Comparison of ENCODE assay signal across 8 cellular contexts in the genomic region with DNA sequence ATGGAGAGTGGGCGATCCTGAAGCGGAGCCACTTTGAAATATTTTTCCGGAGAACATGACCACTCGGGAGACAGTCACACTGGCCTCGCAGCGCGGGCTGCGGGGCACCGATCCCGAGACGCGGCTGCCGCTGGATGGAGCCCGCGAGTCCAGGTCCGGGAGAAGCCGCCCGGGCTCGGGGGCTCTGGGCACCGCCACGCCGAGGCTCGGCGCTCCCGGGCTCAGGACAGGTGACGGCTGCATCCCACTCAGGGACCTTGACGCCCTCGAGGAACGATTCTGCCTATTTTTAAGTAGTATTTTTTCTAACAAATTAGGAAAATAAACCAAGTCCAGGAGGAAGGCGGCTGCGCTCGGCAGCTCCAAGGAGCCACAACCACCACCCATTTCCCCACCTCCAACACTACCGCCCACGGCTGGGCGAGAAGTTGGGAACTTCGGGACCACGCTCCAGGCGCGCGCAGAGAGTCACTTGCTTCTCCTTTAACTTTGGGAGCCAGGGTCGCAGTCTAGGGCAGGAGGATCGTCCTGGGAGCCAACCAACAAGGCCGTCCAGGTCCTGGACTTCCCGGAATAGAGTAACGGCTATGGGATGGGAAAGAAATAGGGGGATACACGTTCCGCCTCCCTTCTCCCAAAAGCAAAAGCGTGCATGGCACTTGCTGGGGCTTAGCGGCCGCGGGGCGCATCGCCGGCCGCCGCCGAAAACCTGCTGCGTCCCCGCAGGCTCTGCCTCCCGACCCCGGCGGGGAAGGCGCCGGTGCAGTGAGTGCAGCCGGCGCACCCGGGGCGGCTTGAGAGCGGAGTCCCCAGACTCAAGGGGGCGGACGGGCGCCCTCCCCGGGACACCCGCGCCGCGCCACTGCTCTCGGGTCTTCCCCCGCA. TPM values are rescaled to one million over a fixed set of nuclear protein-coding genes. Genes with fewer than 3 reads are reported as not detected.
DNase-seq lines count a peak whose midpoint lies in the region; ATAC-seq lines count a peak whose summit lies in the region.

No MANE protein-coding gene starts in this region.

- H3K36me3 ChIP-seq in naive thymus-derived CD4-positive, alpha-beta T cell (ENCODE audit: control insufficient read depth in 2 of 3, insufficient read depth in 3 of 3, low read length in 3 of 3) = no peaks in the 10 kb centered on the region
- H3K36me3 ChIP-seq in subcutaneous abdominal adipose tissue (ENCODE audit: control insufficient read depth in 5 of 5, insufficient read depth in 5 of 5, low read length in 5 of 5) = no peaks in the 10 kb centered on the region

- peak overlapping the region; percentile 76 for H3K4me3 ChIP-seq in naive thymus-derived CD4-positive, alpha-beta T cell (ENCODE audit: low read length)
- H3K4me3 ChIP-seq in subcutaneous abdominal adipose tissue (ENCODE audit: low read depth in 1 of 5, low read length in 5 of 5) = peak overlapping the region; percentile 73 to 89 (median 79)

- peaks cover 71% of the 10 kb centered on the region for H3K27me3 Mint-ChIP-seq in activated T-cell treated with anti-CD3 and anti-CD28 coated beads, Interleukin-2, amount 50 U/mL, for 24 hours
- peaks cover 57 to 88% (median 73%) of the 10 kb centered on the region in 5 donors for H3K27me3 Mint-ChIP-seq in naive thymus-derived CD4-positive, alpha-beta T cell

- no peaks in the 10 kb centered on the region for H3K9me3 ChIP-seq in naive thymus-derived CD4-positive, alpha-beta T cell (ENCODE audit: control insufficient read depth in 2 of 3, low read length in 3 of 3)
- H3K9me3 ChIP-seq in subcutaneous abdominal adipose tissue (ENCODE audit: control insufficient read depth in 5 of 5, low read length in 5 of 5) = no peaks in the 10 kb centered on the region

- H3K9ac ChIP-seq in subcutaneous abdominal adipose tissue (ENCODE audit: low read length in 5 of 5) = peak overlapping the region in 2 of 5 donors; percentile 53 to 64

- no peak overlapping the region for H3K27ac ChIP-seq in naive thymus-derived CD4-positive, alpha-beta T cell (ENCODE audit: low read depth, low read length)
- H3K27ac ChIP-seq in subcutaneous abdominal adipose tissue (ENCODE audit: low read depth, low read length) = no peak overlapping the region

- ATAC-seq in naive thymus-derived CD4-positive, alpha-beta T cell = peak; percentile 73
- ATAC-seq in GM18907 (IDR thresholded peaks at IDR 0.05; ENCODE audit: unreplicated experiment) = no peak

- POLR2A ChIA-PET in naive thymus-derived CD4-positive, alpha-beta T cell (lab: Charles Lee) = no interaction called here

- H3K27me3 ChIP-seq in naive thymus-derived CD4-positive, alpha-beta T cell (ENCODE audit: control insufficient read depth in 2 of 2, insufficient read depth in 2 of 2, low read length in 2 of 2) = peaks cover 3 to 28% of the 10 kb centered on the region in 2 donors
- peaks cover 29 to 57% (median 48%) of the 10 kb centered on the region in 5 donors for H3K27me3 ChIP-seq in subcutaneous abdominal adipose tissue (ENCODE audit: control insufficient read depth in 5 of 5, insufficient read depth in 4 of 5, low read length in 5 of 5)

- peak; percentile 77 for DNase-seq in activated effector memory CD4-positive, alpha-beta T cell treated with anti-CD3 and anti-CD28 coated beads, Interleukin-2, amount 50 U/mL, for 16 hours
- no peak for DNase-seq in activated effector memory CD4-positive, alpha-beta T cell treated with Interleukin-2 at 50 U/mL for 16 hours
- DNase-seq in NCI-H748 (lab: John Stamatoyannopoulos, UW; ENCODE audit: unreplicated experiment) (peak; percentile 69), fibroblast of peridontal ligament (ENCODE audit: extremely low read depth) (peak; percentile 17)
- DNase-seq in activated T-cell treated with anti-CD3 and anti-CD28 coated beads, Interleukin-2, amount 50 U/mL, for 24 hours = peak; percentile 72
- peak in 7 of 9 donors; percentile 22 to 63 (median 36) for DNase-seq in naive thymus-derived CD4-positive, alpha-beta T cell

- H3K4me1 Mint-ChIP-seq in activated T-cell treated with anti-CD3 and anti-CD28 coated beads, Interleukin-2, amount 50 U/mL, for 24 hours (ENCODE audit: low read depth) = peaks cover 18% of the 10 kb centered on the region
- H3K4me1 Mint-ChIP-seq in naive thymus-derived CD4-positive, alpha-beta T cell = peaks cover 7 to 28% (median 18%) of the 10 kb centered on the region in 7 donors

- H3K36me3 Mint-ChIP-seq in activated T-cell treated with anti-CD3 and anti-CD28 coated beads, Interleukin-2, amount 50 U/mL, for 24 hours (ENCODE audit: low read depth) = no peaks in the 10 kb centered on the region
- H3K36me3 Mint-ChIP-seq in naive thymus-derived CD4-positive, alpha-beta T cell = peaks cover 0 to 4% (median 3%) of the 10 kb centered on the region in 5 donors

- H3K4me1 ChIP-seq in naive thymus-derived CD4-positive, alpha-beta T cell (ENCODE audit: control insufficient read depth in 2 of 2, insufficient read depth in 2 of 2, low read length in 2 of 2) = peaks cover 0 to 14% of the 10 kb centered on the region in 2 donors
- peaks cover 2 to 31% (median 26%) of the 10 kb centered on the region in 5 donors for H3K4me1 ChIP-seq in subcutaneous abdominal adipose tissue (ENCODE audit: control insufficient read depth in 5 of 5, insufficient read depth in 5 of 5, low read length in 5 of 5)

- H3K9me3 Mint-ChIP-seq in activated T-cell treated with anti-CD3 and anti-CD28 coated beads, Interleukin-2, amount 50 U/mL, for 24 hours = no peaks in the 10 kb centered on the region
- H3K9me3 Mint-ChIP-seq in naive thymus-derived CD4-positive, alpha-beta T cell = no peaks in the 10 kb centered on the region

- peak overlapping the region; percentile 73 for H3K4me3 Mint-ChIP-seq in activated T-cell treated with anti-CD3 and anti-CD28 coated beads, Interleukin-2, amount 50 U/mL, for 24 hours
- peak overlapping the region; percentile 65 to 96 (median 79) for H3K4me3 Mint-ChIP-seq in naive thymus-derived CD4-positive, alpha-beta T cell

- CTCF ChIA-PET in naive thymus-derived CD4-positive, alpha-beta T cell (lab: Charles Lee) = no interaction called here

- no peak overlapping the region for H3K27ac Mint-ChIP-seq in activated T-cell treated with anti-CD3 and anti-CD28 coated beads, Interleukin-2, amount 50 U/mL, for 24 hours
- no peak overlapping the region for H3K27ac Mint-ChIP-seq in naive thymus-derived CD4-positive, alpha-beta T cell

- intact Hi-C loops in naive thymus-derived CD4-positive, alpha-beta T cell (cut with micrococcal nuclease) = loop anchor here (1.0 to 5.0 kb wide), 4 partner anchors 34 to 246 kb away; a partner anchor contains a TSS

RNA-seq across cellular contexts. Expression of a gene that starts 0.9 kb away (rescaled TPM):
- total RNA-seq in naive thymus-derived CD4-positive, alpha-beta T cell = not detected
- under 1 TPM in 1 of 2 donors, not detected in 1; 0.45 TPM for polyA plus RNA-seq in naive thymus-derived CD4-positive, alpha-beta T cell

RNA-seq across cellular contexts. Expression of a gene that starts 40.7 kb away (rescaled TPM):
- total RNA-seq in naive thymus-derived CD4-positive, alpha-beta T cell = 10 to 100 TPM; 34.3 to 40.2 (median 38.1) TPM
- polyA plus RNA-seq in naive thymus-derived CD4-positive, alpha-beta T cell = 10 to 100 TPM; 25.3 to 48.8 TPM
